ENCODE assay signal across 8 cellular contexts in the genomic region with DNA sequence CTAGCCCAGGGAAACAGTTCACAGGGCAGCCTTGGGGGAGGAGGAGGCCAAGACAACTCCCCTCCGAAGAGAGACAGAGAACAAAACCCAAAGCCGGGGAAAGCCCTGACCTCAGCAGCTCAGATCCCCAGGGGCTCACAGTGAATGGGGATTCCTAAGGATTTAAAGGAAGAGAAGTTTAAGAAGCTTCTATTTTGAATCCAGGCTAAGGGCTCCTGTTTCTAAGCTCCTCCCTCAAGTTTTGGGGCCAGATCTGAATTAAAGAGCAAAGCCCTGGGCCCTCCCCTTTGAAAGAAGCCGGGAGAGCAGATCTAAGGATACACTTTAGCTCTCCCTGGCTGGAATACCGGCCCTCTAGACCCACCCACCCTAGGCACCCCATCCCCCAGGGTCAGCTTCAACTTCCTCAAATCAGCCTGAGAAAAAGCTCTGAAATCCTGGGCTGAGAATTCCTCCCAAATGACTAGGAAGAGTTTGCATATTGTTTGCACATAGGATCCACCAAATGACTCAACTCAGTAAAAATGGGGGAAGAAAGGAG. TPM values are rescaled to one million over a fixed set of nuclear protein-coding genes. Genes with fewer than 3 reads are reported as not detected.
DNase-seq lines count a peak whose midpoint lies in the region; ATAC-seq, FAIRE-seq and TF ChIP-seq lines count a peak whose summit lies in the region.

No MANE protein-coding gene starts in this region.

- no peak for DNase-seq in heart right ventricle
- no peak for DNase-seq in Right ventricle myocardium inferior (ENCODE audit: missing footprints)
- DNase-seq in activated T-helper 2 cell treated with anti-CD3 and anti-CD28 coated beads, Interferon-gamma antibody, Interleukin-2, Interleukin-4, amounts not matched to agents 10 μg/mL and 5 μg/mL and 100 μg/mL, durations not matched to agents 14 hours and 24 hours and 36 hours (ENCODE audit: low spot score) = no peak
- no peak for DNase-seq in transverse colon
- DNase-seq in Calu3 = no peak
- DNase-seq in D721Med (ENCODE audit: insufficient read length, low spot score) = no peak

- BruUV-seq in Calu3 (replicated peaks; lab: Mats Ljungman, UMichigan) = no TSS peak

- intact Hi-C loops in heart right ventricle (cut with DNase I) = loop anchor here in 2 of 10 donors (5.0 kb wide), 2 partner anchors 40 to 45 kb away; no protein-coding TSS in a partner anchor
- intact Hi-C loops in Right ventricle myocardium inferior (cut with DNase I) = no loop called here
- intact Hi-C loops in activated T-helper 2 cell treated with anti-CD3 and anti-CD28 coated beads, Interferon-gamma antibody, Interleukin-2, Interleukin-4, amounts not matched to agents 10 μg/mL and 5 μg/mL and 100 μg/mL, durations not matched to agents 14 hours and 24 hours and 36 hours (cut with micrococcal nuclease) = no loop called here
- intact Hi-C loops in transverse colon (cut with DNase I; ENCODE audit: low total_unique reads) = no loop called here
- intact Hi-C loops in Calu3 (cut with micrococcal nuclease; ENCODE audit: unreplicated experiment) = no loop called here

- H3K9me3 Mint-ChIP-seq in activated T-helper 2 cell treated with anti-CD3 and anti-CD28 coated beads, Interferon-gamma antibody, Interleukin-2, Interleukin-4, amounts not matched to agents 10 μg/mL and 5 μg/mL and 100 μg/mL, durations not matched to agents 14 hours and 24 hours and 36 hours = no peaks in the 10 kb centered on the region
- H3K9me3 Mint-ChIP-seq in Calu3 (ENCODE audit: low read depth, unreplicated experiment) = no peaks in the 10 kb centered on the region

- H3K4me1 Mint-ChIP-seq in activated T-helper 2 cell treated with anti-CD3 and anti-CD28 coated beads, Interferon-gamma antibody, Interleukin-2, Interleukin-4, amounts not matched to agents 10 μg/mL and 5 μg/mL and 100 μg/mL, durations not matched to agents 14 hours and 24 hours and 36 hours (ENCODE audit: low read depth) = peaks cover 17% of the 10 kb centered on the region
- H3K4me1 Mint-ChIP-seq in Calu3 (ENCODE audit: low read depth, unreplicated experiment) = no peaks in the 10 kb centered on the region

- H3K4me1 ChIP-seq in heart right ventricle (peaks cover 13 to 47% (median 39%) of the 10 kb centered on the region in 9 donors), transverse colon (peaks cover 18 to 65% (median 40%) of the 10 kb centered on the region in 4 donors)

- H3K27me3 ChIP-seq in heart right ventricle (no peaks in the 10 kb centered on the region), transverse colon (no peaks in the 10 kb centered on the region)

- in situ Hi-C loops in transverse colon (cut with MboI; ENCODE audit: low pct_ligation_motif_present in 1 of 4, low pct_unique_long_range_greater_than_20kb in 1 of 4, low sequenced_read_pairs in 3 of 4) = loop anchor here in 1 of 4 donors (10.0 kb wide), 1 partner anchor 48 kb away; the partner anchor contains the start of gene ORAI1

- no peak for TF ChIP-seq POLR2A in transverse colon (IDR thresholded peaks at IDR 0.05)

- ATAC-seq in heart right ventricle (no peak), Right ventricle myocardium inferior (no peak), GM19395 (IDR thresholded peaks at IDR 0.05; ENCODE audit: unreplicated experiment) (no peak)

- FAIRE-seq in D721Med (lab: Jason Lieb, UNC) = no peak

- H3K4me3 Mint-ChIP-seq in activated T-helper 2 cell treated with anti-CD3 and anti-CD28 coated beads, Interferon-gamma antibody, Interleukin-2, Interleukin-4, amounts not matched to agents 10 μg/mL and 5 μg/mL and 100 μg/mL, durations not matched to agents 14 hours and 24 hours and 36 hours (ENCODE audit: low read depth) = peak overlapping the region; percentile 63
- H3K4me3 Mint-ChIP-seq in Calu3 (ENCODE audit: low read depth, unreplicated experiment) = no peak overlapping the region

- H3K36me3 ChIP-seq in heart right ventricle (peaks cover 0 to 36% (median 9%) of the 10 kb centered on the region in 9 donors), transverse colon (no peaks in the 10 kb centered on the region)

- peaks cover 33% of the 10 kb centered on the region for H3K36me3 Mint-ChIP-seq in activated T-helper 2 cell treated with anti-CD3 and anti-CD28 coated beads, Interferon-gamma antibody, Interleukin-2, Interleukin-4, amounts not matched to agents 10 μg/mL and 5 μg/mL and 100 μg/mL, durations not matched to agents 14 hours and 24 hours and 36 hours (ENCODE audit: low read depth)
- H3K36me3 Mint-ChIP-seq in Calu3 (ENCODE audit: insufficient read depth, unreplicated experiment) = peaks cover 18% of the 10 kb centered on the region

- WGBS in heart right ventricle, 2 donors = 41 to 49% methylated on average over 4 of the region's 4 CpGs
- 29 to 44% methylated on average over 3 to 4 of the region's 4 CpGs for WGBS in transverse colon (ENCODE audit: low coverage in 1 of 2), 2 donors

- H3K9me3 ChIP-seq in heart right ventricle (no peaks in the 10 kb centered on the region), iPS-18c (ENCODE audit: control insufficient read depth, insufficient read depth, low read length) (no peaks in the 10 kb centered on the region), transverse colon (no peaks in the 10 kb centered on the region)

- TF ChIP-seq EP300 in transverse colon (IDR thresholded peaks at IDR 0.05; ENCODE audit: low read depth) = no peak

- TF ChIP-seq CTCF in heart right ventricle (IDR thresholded peaks at IDR 0.05) (no peak), transverse colon (IDR thresholded peaks at IDR 0.05) (no peak), Calu3 (IDR thresholded peaks at IDR 0.05; ENCODE audit: unreplicated experiment) (no peak), D721Med (IDR thresholded peaks at IDR 0.05; ENCODE audit: insufficient read depth, missing control alignments) (no peak)

- no peak overlapping the region for H3K4me3 ChIP-seq in heart right ventricle
- H3K4me3 ChIP-seq in iPS-18c (ENCODE audit: insufficient read depth, low read depth, low read length) = peak overlapping the region; percentile 87; the same call in 1 of the 2 replicates
- no peak overlapping the region for H3K4me3 ChIP-seq in transverse colon

- no peak overlapping the region for H3K27ac Mint-ChIP-seq in activated T-helper 2 cell treated with anti-CD3 and anti-CD28 coated beads, Interferon-gamma antibody, Interleukin-2, Interleukin-4, amounts not matched to agents 10 μg/mL and 5 μg/mL and 100 μg/mL, durations not matched to agents 14 hours and 24 hours and 36 hours
- H3K27ac Mint-ChIP-seq in Calu3 (ENCODE audit: unreplicated experiment) = no peak overlapping the region

- H3K27me3 Mint-ChIP-seq in activated T-helper 2 cell treated with anti-CD3 and anti-CD28 coated beads, Interferon-gamma antibody, Interleukin-2, Interleukin-4, amounts not matched to agents 10 μg/mL and 5 μg/mL and 100 μg/mL, durations not matched to agents 14 hours and 24 hours and 36 hours (ENCODE audit: low read depth) = no peaks in the 10 kb centered on the region
- peaks cover 29% of the 10 kb centered on the region for H3K27me3 Mint-ChIP-seq in Calu3 (ENCODE audit: unreplicated experiment)

- CTCF ChIA-PET in Calu3 (lab: Charles Lee) = interaction anchor here (0.5 to 2.1 kb wide), 5 partner anchors 12 to 92 kb away, joined by 3 to 6 read pairs (median 3); no protein-coding TSS in a partner anchor

- H3K27ac ChIP-seq in heart right ventricle (peak overlapping the region in 8 of 10 donors; percentile 2 to 93 (median 48)), transverse colon (peak overlapping the region; percentile 88 to 90 (median 89))

RNA-seq across cellular contexts. Expression of gene KDM2B, which starts 3.9 kb away (rescaled TPM):
- total RNA-seq in heart right ventricle (10 to 100 TPM in 9 of 10 donors, 1 to 10 TPM in 1; 10.0 to 18.4 (median 14.6) TPM), Right ventricle myocardium inferior (13.1 TPM), transverse colon (10 to 100 TPM in 3 of 4 donors, 1 to 10 TPM in 1; 7.2 to 39.3 (median 15.2) TPM), Calu3 (2022) (23.8 and 24.7 TPM in 2 replicates)
- 1 to 10 TPM; 4.8 to 9.7 TPM for polyA plus RNA-seq in heart right ventricle
- 56.2 and 59.3 TPM in 2 replicates for total RNA-seq in activated T-helper 2 cell treated with anti-CD3 and anti-CD28 coated beads, Interferon-gamma antibody, Interleukin-2, Interleukin-4, amounts not matched to agents 10 μg/mL and 5 μg/mL and 100 μg/mL, durations not matched to agents 14 hours and 24 hours and 36 hours

RNA-seq across cellular contexts. Expression of gene ORAI1, which starts 49.4 kb away (rescaled TPM):
- total RNA-seq in heart right ventricle = 10 to 100 TPM in 3 of 10 donors, 1 to 10 TPM in 7; 6.0 to 14.1 (median 8.8) TPM
- polyA plus RNA-seq in heart right ventricle = 10 to 100 TPM in 1 of 2 donors, 1 to 10 TPM in 1; 1.8 to 18.1 TPM
- total RNA-seq in Right ventricle myocardium inferior = 11.5 TPM
- 47.6 and 52.6 TPM in 2 replicates for total RNA-seq in activated T-helper 2 cell treated with anti-CD3 and anti-CD28 coated beads, Interferon-gamma antibody, Interleukin-2, Interleukin-4, amounts not matched to agents 10 μg/mL and 5 μg/mL and 100 μg/mL, durations not matched to agents 14 hours and 24 hours and 36 hours
- 1 to 10 TPM; 7.5 to 9.1 (median 8.2) TPM for total RNA-seq in transverse colon
- 33.4 and 35.5 TPM in 2 replicates for total RNA-seq in Calu3 (2022)
